ENCODE assay signal across 1 cellular context in the genomic region with DNA sequence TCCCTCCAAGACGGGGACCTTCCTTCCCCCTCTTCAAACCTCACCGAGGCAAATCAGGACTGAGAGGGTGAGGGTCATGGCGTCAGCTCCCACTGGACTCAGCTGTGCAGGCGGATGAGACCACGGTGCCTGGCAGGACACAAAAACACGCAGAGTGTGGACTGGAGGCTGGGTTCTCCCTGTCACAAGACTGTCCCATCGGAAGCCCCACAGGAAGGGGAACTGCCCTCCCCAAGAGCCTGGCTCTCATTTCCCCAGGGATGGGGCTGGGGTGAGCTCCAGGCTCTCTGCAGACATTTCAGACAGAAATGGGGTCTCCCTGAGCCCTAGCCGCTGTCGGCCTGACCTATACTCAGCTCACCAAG.
TF ChIP-seq lines count a peak whose summit lies in the region.

Gene LILRB5, minus strand, starts transcription at position 158 of the 365 bp plus-strand sequence. Its CDS starts 80 bp downstream, at position 78.

TF ChIP-seq in HepG2, 621 proteins besides CTCF, POLR2A, EP300 and RAD21 (continued from another document):
- TF ChIP-seq MXD1 (CRISPR knock-in tag; IDR thresholded peaks at IDR 0.05): no peak
- no peak for TF ChIP-seq PITX1 (CRISPR knock-in tag; IDR thresholded peaks at IDR 0.05)
- TF ChIP-seq, protein P1, sequence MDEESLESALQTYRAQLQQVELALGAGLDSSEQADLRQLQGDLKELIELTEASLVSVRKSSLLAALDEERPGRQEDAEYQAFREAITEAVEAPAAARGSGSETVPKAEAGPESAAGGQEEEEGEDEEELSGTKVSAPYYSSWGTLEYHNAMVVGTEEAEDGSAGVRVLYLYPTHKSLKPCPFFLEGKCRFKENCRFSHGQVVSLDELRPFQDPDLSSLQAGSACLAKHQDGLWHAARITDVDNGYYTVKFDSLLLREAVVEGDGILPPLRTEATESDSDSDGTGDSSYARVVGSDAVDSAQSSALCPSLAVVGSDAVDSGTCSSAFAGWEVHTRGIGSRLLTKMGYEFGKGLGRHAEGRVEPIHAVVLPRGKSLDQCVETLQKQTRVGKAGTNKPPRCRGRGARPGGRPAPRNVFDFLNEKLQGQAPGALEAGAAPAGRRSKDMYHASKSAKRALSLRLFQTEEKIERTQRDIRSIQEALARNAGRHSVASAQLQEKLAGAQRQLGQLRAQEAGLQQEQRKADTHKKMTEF (CRISPR knock-in tag; IDR thresholded peaks at IDR 0.05): no peak
